21 cellular contexts compared by ENCODE assay signal in genomic region chr9:100206899-100207298, GRCh38.
DNase-seq lines count a peak whose midpoint lies in the region; ATAC-seq, FAIRE-seq and TF ChIP-seq lines count a peak whose summit lies in the region.
"Had no signal": no experiment of that assay in that cellular context is flagged by ENCODE, and none has a peak within 500 bp of the region (broad histone marks: within the 10 kb centered on the region; RNA-seq: fewer than 3 reads in every experiment).

No MANE protein-coding gene starts in this region.

- POLR2A ChIA-PET in A673 (lab: Charles Lee; ENCODE audit: low non-redundant PET), result no interaction called here

- no peaks in the 10 kb centered on the region for H3K27me3 ChIP-seq in A673 (replicated peaks; ENCODE audit: insufficient read depth, low read depth, low read length, poor library complexity)
- H3K27me3 ChIP-seq in bronchial epithelial cell (ENCODE audit: control insufficient read depth, insufficient read depth, low read length), result no peaks in the 10 kb centered on the region
- H3K27me3 ChIP-seq in heart left ventricle, result no peaks in the 10 kb centered on the region
- H3K27me3 ChIP-seq: colonic mucosa, testis had no signal

- intact Hi-C loops in A673 (cut with micrococcal nuclease; ENCODE audit: unreplicated experiment) (no loop called here), heart left ventricle (cut with DNase I) (loop anchor here in 1 of 10 donors (5.0 kb wide), 1 partner anchor 110 kb away; the partner anchor contains the start of genes ERP44 and INVS)

- DNase-seq in A673 (ENCODE audit: low spot score) (peak; percentile 29), HT1080 (ENCODE audit: low read depth) (peak; percentile 11), bronchial epithelial cell (ENCODE audit: low read depth) (peak; percentile 58), heart left ventricle (peak in 2 of 5 donors; percentile 30 to 32), NCI-H82 (lab: John Stamatoyannopoulos, UW) (no peak), NCI-H1092 (lab: John Stamatoyannopoulos, UW) (no peak), AML-193 (lab: John Stamatoyannopoulos, UW) (no peak), NCI-H2107 treated with DMSO at 0.1 percent for 48 hours (lab: John Stamatoyannopoulos, UW; ENCODE audit: unreplicated experiment) (no peak)
- DNase-seq: aorta; colonic mucosa; DMS 273 treated with DMSO at 0.1 percent for 48 hours; GDM1; left colon; midbrain; NCI-H187; stimulated activated CD4-positive, alpha-beta T cell treated with anti-CD3 and anti-CD28 coated beads, Interleukin-1b, Interleukin-23, amount 100 ng/mL, for 48 hours; stimulated activated naive B cell treated with anti-CD40 and anti-IgM and Interleukin-4, amounts not matched to agents 10 μg/mL and 1 μg/mL and 100 μg/mL, for 72 hours; testis had no signal

- CTCF ChIA-PET in A673 (lab: Charles Lee), result no interaction called here

- H3K27ac ChIP-seq in A673 (ENCODE audit: low read depth, low read length, poor library complexity, severe bottlenecking), result no peak overlapping the region
- H3K27ac ChIP-seq in heart left ventricle, result peak overlapping the region in 1 of 12 donors; percentile 22
- H3K27ac ChIP-seq: colonic mucosa, RWPE1, testis had no signal

- H3K4me3 ChIP-seq in A673 (ENCODE audit: low read depth, low read length, poor library complexity, severe bottlenecking), result no peak overlapping the region
- no peak overlapping the region for H3K4me3 ChIP-seq in bronchial epithelial cell (ENCODE audit: low read depth, low read length)
- H3K4me3 ChIP-seq in heart left ventricle, result no peak overlapping the region
- H3K4me3 ChIP-seq: colonic mucosa, testis had no signal

- TF ChIP-seq CTCF in A673 (conservative IDR thresholded peaks at IDR 0.05; ENCODE audit: low read depth, low read length) (no peak), bronchial epithelial cell (IDR thresholded peaks at IDR 0.05; ENCODE audit: insufficient read depth, low read length, severe bottlenecking) (no peak), heart left ventricle (IDR thresholded peaks at IDR 0.05) (no peak)

- no peak for FAIRE-seq in bronchial epithelial cell (lab: Jason Lieb, UNC)
- FAIRE-seq: endometrium, frontal cortex had no signal

- TF ChIP-seq POLR2A in heart left ventricle (IDR thresholded peaks at IDR 0.05), result no peak

- BruUV-seq in A673 (replicated peaks; lab: Mats Ljungman, UMichigan), result no TSS peak

- ATAC-seq in heart left ventricle, result peak; percentile 75 to 92 (median 88)
- ATAC-seq: left colon; stimulated activated naive B cell treated with anti-CD40 and anti-IgM and Interleukin-4, amounts not matched to agents 10 μg/mL and 1 μg/mL and 100 μg/mL, for 72 hours had no signal

- 22 to 29% (median 23%) methylated on average over 3 of the region's 3 CpGs for WGBS in heart left ventricle, 4 donors

- H3K4me1 ChIP-seq in A673 (ENCODE audit: insufficient read depth, low read length, poor library complexity, severe bottlenecking) (no peaks in the 10 kb centered on the region), heart left ventricle (peaks cover 0 to 22% (median 10%) of the 10 kb centered on the region in 12 donors)
- H3K4me1 ChIP-seq: colonic mucosa, testis had no signal

- H3K36me3 ChIP-seq in A673 (ENCODE audit: insufficient read depth, low read length, poor library complexity, severe bottlenecking) (no peaks in the 10 kb centered on the region), bronchial epithelial cell (ENCODE audit: control insufficient read depth, insufficient read depth, low read length) (no peaks in the 10 kb centered on the region), heart left ventricle (no peaks in the 10 kb centered on the region)
- H3K36me3 ChIP-seq: colonic mucosa had no signal

- H3K9me3 ChIP-seq in A673 (ENCODE audit: low read depth, low read length, poor library complexity, severe bottlenecking) (no peaks in the 10 kb centered on the region), heart left ventricle (no peaks in the 10 kb centered on the region)
- H3K9me3 ChIP-seq: colonic mucosa, testis had no signal

Comparison
In these comparisons a context has a peak if more than half of its experiments do, and no peak if none do; other contexts are left out.
1. DNase-seq: peak in A673 (single experiment), HT1080 (single experiment) and bronchial epithelial cell (single experiment); none in NCI-H82 (single experiment), NCI-H1092 (single experiment), AML-193 (0 of 2) and NCI-H2107 treated with DMSO at 0.1 percent for 48 hours (single experiment).